ENCODE assay signal across 9 cellular contexts in the genomic region with DNA sequence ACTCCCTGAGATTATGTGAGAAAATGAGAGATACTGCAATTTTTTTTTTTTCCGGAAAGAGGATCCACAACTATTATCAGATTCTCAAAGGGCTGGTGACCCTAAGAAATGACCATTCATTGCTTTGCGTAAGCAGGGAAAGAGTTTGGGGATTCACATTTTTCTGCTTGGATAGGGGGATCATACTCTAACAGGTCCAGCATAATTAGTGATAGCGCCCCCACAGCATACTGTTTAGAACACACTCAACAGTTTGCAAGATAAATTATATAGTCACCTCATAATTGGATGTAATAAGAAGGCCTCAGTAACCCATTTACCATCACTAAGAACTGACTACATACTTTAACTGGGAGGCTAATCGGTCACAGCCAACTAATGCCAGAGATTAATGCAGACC. TPM values are rescaled to one million over a fixed set of nuclear protein-coding genes. Genes with fewer than 3 reads are reported as not detected.
DNase-seq lines count a peak whose midpoint lies in the region; ATAC-seq lines count a peak whose summit lies in the region.
"Had no signal": no experiment of that assay in that cellular context is flagged by ENCODE, and none has a peak within 500 bp of the region (broad histone marks: within the 10 kb centered on the region; RNA-seq: fewer than 3 reads in every experiment).

No MANE protein-coding gene starts in this region.

- H3K4me1 Mint-ChIP-seq in CD8-positive, alpha-beta memory T cell = peaks cover 41 to 47% (median 45%) of the 10 kb centered on the region in 3 donors
- H3K4me1 Mint-ChIP-seq in activated naive CD8-positive, alpha-beta T cell treated with anti-CD3 and anti-CD28 coated beads for 36 hours = peaks cover 25% of the 10 kb centered on the region
- H3K4me1 Mint-ChIP-seq in memory B cell = peaks cover 18% of the 10 kb centered on the region

- no peak for DNase-seq in CD8-positive, alpha-beta memory T cell
- DNase-seq in activated naive CD8-positive, alpha-beta T cell treated with anti-CD3 and anti-CD28 coated beads for 36 hours = no peak
- DNase-seq in memory B cell (ENCODE audit: low spot score in 2 of 2) (no peak), NCI-H146 (lab: John Stamatoyannopoulos, UW) (no peak)
- no peak for DNase-seq in activated effector memory CD4-positive, alpha-beta T cell treated with anti-CD3 and anti-CD28 coated beads, Interleukin-2, amount 50 U/mL, for 16 hours

- peaks cover 0 to 54% (median 4%) of the 10 kb centered on the region in 3 donors for H3K36me3 Mint-ChIP-seq in CD8-positive, alpha-beta memory T cell
- H3K36me3 Mint-ChIP-seq in activated naive CD8-positive, alpha-beta T cell treated with anti-CD3 and anti-CD28 coated beads for 36 hours = peaks cover 49% of the 10 kb centered on the region
- H3K36me3 Mint-ChIP-seq in memory B cell = peaks cover 5% of the 10 kb centered on the region

- peak overlapping the region in 5 of 8 donors; percentile 3 to 94 (median 80) for H3K27ac Mint-ChIP-seq in CD8-positive, alpha-beta memory T cell
- H3K27ac Mint-ChIP-seq in activated naive CD8-positive, alpha-beta T cell treated with anti-CD3 and anti-CD28 coated beads for 36 hours = peak overlapping the region; percentile 93
- no peak overlapping the region for H3K27ac Mint-ChIP-seq in memory B cell

- ATAC-seq in memory B cell (ENCODE audit: low read depth) (no peak), GM21390 (IDR thresholded peaks at IDR 0.05; ENCODE audit: unreplicated experiment) (no peak), GM19467 (IDR thresholded peaks at IDR 0.05; ENCODE audit: unreplicated experiment) (no peak)

- H3K9me3 Mint-ChIP-seq in CD8-positive, alpha-beta memory T cell = no peaks in the 10 kb centered on the region
- H3K9me3 Mint-ChIP-seq in activated naive CD8-positive, alpha-beta T cell treated with anti-CD3 and anti-CD28 coated beads for 36 hours = no peaks in the 10 kb centered on the region
- H3K9me3 Mint-ChIP-seq in memory B cell = no peaks in the 10 kb centered on the region

- WGBS in HUES64 = 83% methylated on average over 2 of the region's 4 CpGs

- no peak overlapping the region for H3K27ac ChIP-seq in CD8-positive, alpha-beta memory T cell (ENCODE audit: low read depth, low read length)
- no peak overlapping the region for H3K27ac ChIP-seq in HUES64 (ENCODE audit: low read depth, low read length)
- H3K27ac ChIP-seq: SJSA1 had no signal

- peaks cover 25% of the 10 kb centered on the region for H3K4me1 ChIP-seq in CD8-positive, alpha-beta memory T cell (ENCODE audit: insufficient read depth, low read length)
- H3K4me1 ChIP-seq in HUES64 (ENCODE audit: insufficient read depth, low read length) = no peaks in the 10 kb centered on the region

- no peak overlapping the region for H3K9ac ChIP-seq in HUES64 (ENCODE audit: low read depth, low read length)

- no peaks in the 10 kb centered on the region for H3K27me3 ChIP-seq in CD8-positive, alpha-beta memory T cell (ENCODE audit: insufficient read depth, low read length, poor library complexity, severe bottlenecking)
- no peaks in the 10 kb centered on the region for H3K27me3 ChIP-seq in HUES64 (ENCODE audit: insufficient read depth, low read length)
- H3K27me3 ChIP-seq: SJSA1 had no signal

- POLR2A ChIA-PET in CD8-positive, alpha-beta memory T cell (lab: Charles Lee) = no interaction called here

- H3K4me3 ChIP-seq in CD8-positive, alpha-beta memory T cell (ENCODE audit: low read length) = no peak overlapping the region
- peak overlapping the region; percentile 81 for H3K4me3 ChIP-seq in HUES64 (ENCODE audit: low read length)

- H3K27me3 Mint-ChIP-seq in CD8-positive, alpha-beta memory T cell = peaks cover 0 to 3% of the 10 kb centered on the region in 2 donors
- no peaks in the 10 kb centered on the region for H3K27me3 Mint-ChIP-seq in activated naive CD8-positive, alpha-beta T cell treated with anti-CD3 and anti-CD28 coated beads for 36 hours
- no peaks in the 10 kb centered on the region for H3K27me3 Mint-ChIP-seq in memory B cell

- H3K36me3 ChIP-seq in CD8-positive, alpha-beta memory T cell (ENCODE audit: insufficient read depth, low read length) = peaks cover 31% of the 10 kb centered on the region
- H3K36me3 ChIP-seq in HUES64 (ENCODE audit: insufficient read depth, low read length) = peaks cover 50% of the 10 kb centered on the region

- CTCF ChIA-PET in CD8-positive, alpha-beta memory T cell (lab: Charles Lee) = interaction anchor here (1.4 kb wide), 1 partner anchor 16 kb away, joined by 3 read pairs; no protein-coding TSS in a partner anchor

- peak overlapping the region; percentile 90 to 96 (median 94) for H3K4me3 Mint-ChIP-seq in CD8-positive, alpha-beta memory T cell
- peak overlapping the region; percentile 98 for H3K4me3 Mint-ChIP-seq in activated naive CD8-positive, alpha-beta T cell treated with anti-CD3 and anti-CD28 coated beads for 36 hours
- H3K4me3 Mint-ChIP-seq in memory B cell = peak overlapping the region; percentile 59

- no peaks in the 10 kb centered on the region for H3K9me3 ChIP-seq in CD8-positive, alpha-beta memory T cell (ENCODE audit: low read length)
- no peaks in the 10 kb centered on the region for H3K9me3 ChIP-seq in HUES64 (ENCODE audit: insufficient read depth, low read depth, low read length)
- H3K9me3 ChIP-seq: SJSA1 had no signal

RNA-seq across cellular contexts. Expression of a gene that starts 1.9 kb away (rescaled TPM):
- total RNA-seq in CD8-positive, alpha-beta memory T cell = 100 to 1,000 TPM; 526 to 528 TPM
- polyA plus RNA-seq in CD8-positive, alpha-beta memory T cell = 199 TPM
- polyA plus RNA-seq in HUES64 (2013, experiment 1 of 2) = 366 TPM
- polyA plus RNA-seq in HUES64 (2013, experiment 2 of 2) = 331 TPM
- total RNA-seq in activated naive CD8-positive, alpha-beta T cell treated with anti-CD3 and anti-CD28 coated beads for 36 hours = 100 to 1,000 TPM; 497 to 499 TPM

RNA-seq across cellular contexts. Expression of a gene that starts 2.1 kb away (rescaled TPM):
- total RNA-seq in CD8-positive, alpha-beta memory T cell = under 1 TPM in 1 of 2 experiments, not detected in 1; 0.53 TPM
- 0.84 TPM for polyA plus RNA-seq in CD8-positive, alpha-beta memory T cell
- polyA plus RNA-seq in HUES64 (2013, experiment 1 of 2) = 2.0 TPM
- 2.3 TPM for polyA plus RNA-seq in HUES64 (2013, experiment 2 of 2)
- total RNA-seq in activated naive CD8-positive, alpha-beta T cell treated with anti-CD3 and anti-CD28 coated beads for 36 hours = not detected
- total RNA-seq: SJSA1 had no signal

RNA-seq across cellular contexts. Expression of a gene that starts 32.8 kb away (rescaled TPM):
- not detected for total RNA-seq in CD8-positive, alpha-beta memory T cell
- not detected for polyA plus RNA-seq in CD8-positive, alpha-beta memory T cell
- polyA plus RNA-seq in HUES64 (2013, experiment 1 of 2) = 0.35 TPM
- polyA plus RNA-seq in HUES64 (2013, experiment 2 of 2) = 0.70 TPM
- total RNA-seq in activated naive CD8-positive, alpha-beta T cell treated with anti-CD3 and anti-CD28 coated beads for 36 hours = not detected
- total RNA-seq: SJSA1 had no signal

RNA-seq across cellular contexts. Expression of a gene that starts 37.1 kb away (rescaled TPM):
- under 1 TPM in 1 of 2 experiments, not detected in 1; 0.35 TPM for total RNA-seq in CD8-positive, alpha-beta memory T cell
- polyA plus RNA-seq in CD8-positive, alpha-beta memory T cell = not detected
- polyA plus RNA-seq in HUES64 (2013, experiment 1 of 2) = not detected
- polyA plus RNA-seq in HUES64 (2013, experiment 2 of 2) = not detected
- not detected for total RNA-seq in activated naive CD8-positive, alpha-beta T cell treated with anti-CD3 and anti-CD28 coated beads for 36 hours
- total RNA-seq: SJSA1 had no signal

RNA-seq across cellular contexts. Expression of a gene that starts 40.8 kb away (rescaled TPM):
- 10 to 100 TPM; 19.5 to 20.9 TPM for total RNA-seq in CD8-positive, alpha-beta memory T cell
- 18.9 TPM for polyA plus RNA-seq in CD8-positive, alpha-beta memory T cell
- 40.0 TPM for polyA plus RNA-seq in HUES64 (2013, experiment 1 of 2)
- 43.4 TPM for polyA plus RNA-seq in HUES64 (2013, experiment 2 of 2)
- total RNA-seq in activated naive CD8-positive, alpha-beta T cell treated with anti-CD3 and anti-CD28 coated beads for 36 hours = 10 to 100 TPM; 17.0 to 20.5 TPM
